ENCODE assay signal across 12 cellular contexts in the genomic region with DNA sequence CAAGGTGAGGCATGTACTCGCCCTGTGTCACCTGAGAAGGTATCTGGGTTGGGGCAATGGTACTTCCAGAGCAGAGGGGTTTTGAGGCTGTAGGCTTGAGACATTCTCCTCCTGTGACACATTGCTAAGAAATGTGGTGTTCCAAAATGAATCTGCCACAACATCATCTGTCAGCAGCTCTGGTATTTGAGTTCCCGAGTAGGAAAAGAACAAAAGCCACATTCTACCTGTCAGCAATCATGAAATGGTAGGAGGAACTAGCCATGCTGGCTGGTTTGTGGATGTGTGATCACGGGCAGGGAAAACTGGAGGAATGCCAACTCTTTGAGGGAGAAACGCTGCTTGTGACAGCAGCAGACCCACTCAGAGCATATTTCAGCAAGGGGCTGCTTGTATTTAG.
DNase-seq lines count a peak whose midpoint lies in the region; ATAC-seq and TF ChIP-seq lines count a peak whose summit lies in the region.
"Had no signal": no experiment of that assay in that cellular context is flagged by ENCODE, and none has a peak within 500 bp of the region (broad histone marks: within the 10 kb centered on the region; RNA-seq: fewer than 3 reads in every experiment).

No MANE protein-coding gene starts in this region.

- no peaks in the 10 kb centered on the region for H3K79me1 ChIP-seq in mesendoderm (ENCODE audit: low read length)

- H2AK5ac ChIP-seq in mesendoderm (ENCODE audit: low read length) = no peak overlapping the region

- H4K5ac ChIP-seq in mesendoderm (ENCODE audit: low read length) = no peak overlapping the region

- peaks cover 0 to 7% (median 0%) of the 10 kb centered on the region in 5 experiments for H3K9me3 Mint-ChIP-seq in brain
- no peaks in the 10 kb centered on the region for H3K9me3 Mint-ChIP-seq in natural killer cell treated with Interleukin-12 subunit alpha and Interleukin-12 subunit beta and Interleukin-15 and Interleukin-18, amount 100 ng/mL, for 72 hours

- H2BK5ac ChIP-seq in mesendoderm (ENCODE audit: low read length) = no peak overlapping the region

- no peaks in the 10 kb centered on the region for H3K79me2 ChIP-seq in mesendoderm (ENCODE audit: control insufficient read depth, insufficient read depth, low read length)

- no peak overlapping the region for H3K9ac ChIP-seq in mesendoderm (ENCODE audit: low read length)
- no peak overlapping the region for H3K9ac ChIP-seq in colonic mucosa (ENCODE audit: low read depth in 2 of 2, low read length in 2 of 2)
- H3K9ac ChIP-seq: neural progenitor cell had no signal

- ATAC-seq in natural killer cell treated with Interleukin-12 subunit alpha and Interleukin-12 subunit beta and Interleukin-15 and Interleukin-18, amount 100 ng/mL, for 72 hours = no peak
- ATAC-seq in heart left ventricle = no peak

- H3K18ac ChIP-seq in mesendoderm (ENCODE audit: low read length) = no peak overlapping the region

- no peaks in the 10 kb centered on the region for H3K27me3 Mint-ChIP-seq in brain
- no peaks in the 10 kb centered on the region for H3K27me3 Mint-ChIP-seq in natural killer cell treated with Interleukin-12 subunit alpha and Interleukin-12 subunit beta and Interleukin-15 and Interleukin-18, amount 100 ng/mL, for 72 hours
- H3K27me3 Mint-ChIP-seq: activated CD4-positive, alpha-beta T cell treated with anti-CD3 and anti-CD28 coated beads, Interleukin-2, amount 10 ng/mL, durations not matched to agents 7 days and 5 days had no signal

- peaks cover 61% of the 10 kb centered on the region for H3K4me1 Mint-ChIP-seq in brain
- peaks cover 19 to 24% of the 10 kb centered on the region in 2 donors for H3K4me1 Mint-ChIP-seq in natural killer cell treated with Interleukin-12 subunit alpha and Interleukin-12 subunit beta and Interleukin-15 and Interleukin-18, amount 100 ng/mL, for 72 hours (ENCODE audit: low read depth in 2 of 2)

- H3K27me3 ChIP-seq in mesendoderm (ENCODE audit: insufficient read depth, low read length, poor library complexity) (no peaks in the 10 kb centered on the region), heart left ventricle (no peaks in the 10 kb centered on the region), colonic mucosa (no peaks in the 10 kb centered on the region)
- H3K27me3 ChIP-seq: adrenal gland, neural progenitor cell had no signal

- H3K36me3 ChIP-seq in mesendoderm (ENCODE audit: control insufficient read depth, insufficient read depth, low read length) (no peaks in the 10 kb centered on the region), heart left ventricle (no peaks in the 10 kb centered on the region), colonic mucosa (no peaks in the 10 kb centered on the region)
- H3K36me3 ChIP-seq: adrenal gland, neural progenitor cell had no signal

- no peak overlapping the region for H2BK120ac ChIP-seq in mesendoderm (ENCODE audit: low read depth, low read length)

- H3K4me2 ChIP-seq in mesendoderm (ENCODE audit: low read length) = no peak overlapping the region
- H3K4me2 ChIP-seq: neural progenitor cell had no signal

- H3K4me1 ChIP-seq in mesendoderm (ENCODE audit: control insufficient read depth, low read depth, low read length) (no peaks in the 10 kb centered on the region), heart left ventricle (peaks cover 0 to 65% (median 25%) of the 10 kb centered on the region in 12 donors), colonic mucosa (no peaks in the 10 kb centered on the region)

- H3K4me3 Mint-ChIP-seq in brain = no peak overlapping the region
- no peak overlapping the region for H3K4me3 Mint-ChIP-seq in natural killer cell treated with Interleukin-12 subunit alpha and Interleukin-12 subunit beta and Interleukin-15 and Interleukin-18, amount 100 ng/mL, for 72 hours
- H3K4me3 Mint-ChIP-seq: activated CD4-positive, alpha-beta T cell treated with anti-CD3 and anti-CD28 coated beads, Interleukin-2, amount 10 ng/mL, durations not matched to agents 7 days and 5 days; neural progenitor cell had no signal

- H3K27ac Mint-ChIP-seq in brain = peak overlapping the region in 3 of 5 experiments; percentile 7 to 61 (median 34)
- no peak overlapping the region for H3K27ac Mint-ChIP-seq in natural killer cell treated with Interleukin-12 subunit alpha and Interleukin-12 subunit beta and Interleukin-15 and Interleukin-18, amount 100 ng/mL, for 72 hours
- H3K27ac Mint-ChIP-seq: neural progenitor cell had no signal

- no peak overlapping the region for H2BK15ac ChIP-seq in mesendoderm (replicated peaks; ENCODE audit: low read depth)

- H3K23ac ChIP-seq in mesendoderm (ENCODE audit: low read length) = no peak overlapping the region

- H3K4me3 ChIP-seq in mesendoderm (ENCODE audit: low read length) = no peak overlapping the region
- no peak overlapping the region for H3K4me3 ChIP-seq in heart left ventricle
- H3K4me3 ChIP-seq in colonic mucosa = no peak overlapping the region
- H3K4me3 ChIP-seq: adrenal gland, neural progenitor cell had no signal

- H3K4ac ChIP-seq in mesendoderm (ENCODE audit: low read depth, low read length) = no peak overlapping the region

- H3K27ac ChIP-seq in mesendoderm (ENCODE audit: low read depth, low read length) (no peak overlapping the region), heart left ventricle (no peak overlapping the region), colonic mucosa (no peak overlapping the region)
- H3K27ac ChIP-seq: adrenal gland, neural progenitor cell had no signal

- TF ChIP-seq POLR2A in heart left ventricle (IDR thresholded peaks at IDR 0.05) = no peak

- no peak overlapping the region for H4K8ac ChIP-seq in mesendoderm (ENCODE audit: low read depth, low read length)

- DNase-seq in DMS79 treated with DMSO at 0.1 percent for 48 hours (lab: John Stamatoyannopoulos, UW) (peak; percentile 90), NCI-H1092 treated with DMSO at 0.1 percent for 48 hours (lab: John Stamatoyannopoulos, UW) (peak; percentile 78), mesendoderm (peak; percentile 90), heart left ventricle (no peak), colonic mucosa (no peak), GF-D8 (lab: John Stamatoyannopoulos, UW) (no peak)
- DNase-seq in natural killer cell treated with Interleukin-12 subunit alpha and Interleukin-12 subunit beta and Interleukin-15 and Interleukin-18, amount 100 ng/mL, for 72 hours (ENCODE audit: low spot score) = no peak
- DNase-seq: activated CD4-positive, alpha-beta T cell treated with anti-CD3 and anti-CD28 coated beads, Interleukin-2, amount 10 ng/mL, durations not matched to agents 7 days and 5 days; DMS 273 treated with DMSO at 0.1 percent for 48 hours had no signal

- H3K9me3 ChIP-seq in heart left ventricle (peaks cover 0 to 5% (median 0%) of the 10 kb centered on the region in 12 donors), colonic mucosa (no peaks in the 10 kb centered on the region)
- H3K9me3 ChIP-seq: adrenal gland had no signal

- H3K56ac ChIP-seq in mesendoderm (ENCODE audit: low read length) = no peak overlapping the region

- no CpG with 5 or more reads among the region's 4 CpGs for WGBS in mesendoderm (ENCODE audit: extremely low coverage, insufficient coverage, low lambda C conversion rate)
- 47 to 66% (median 59%) methylated on average over 4 of the region's 4 CpGs for WGBS in heart left ventricle, 4 donors

- TF ChIP-seq CTCF in brain (conservative IDR thresholded peaks at IDR 0.05) (no peak), heart left ventricle (IDR thresholded peaks at IDR 0.05) (no peak), colonic mucosa (IDR thresholded peaks at IDR 0.05) (no peak)

- no peaks in the 10 kb centered on the region for H3K36me3 Mint-ChIP-seq in brain
- peaks cover 4% of the 10 kb centered on the region for H3K36me3 Mint-ChIP-seq in natural killer cell treated with Interleukin-12 subunit alpha and Interleukin-12 subunit beta and Interleukin-15 and Interleukin-18, amount 100 ng/mL, for 72 hours
- H3K36me3 Mint-ChIP-seq: neural progenitor cell had no signal

- intact Hi-C loops in heart left ventricle (cut with DNase I) (loop anchor here in 7 of 10 donors (5.0 to 10.0 kb wide), 8 partner anchors 54 to 732 kb away; a partner anchor contains a TSS), colonic mucosa (cut with DNase I) (loop anchor here (10.0 kb wide), 1 partner anchor 722 kb away; no protein-coding TSS in a partner anchor)

Comparison
In these comparisons a context has a peak if more than half of its experiments do, and no peak if none do; other contexts are left out.
1. DNase-seq: peak in DMS79 treated with DMSO at 0.1 percent for 48 hours (single experiment), NCI-H1092 treated with DMSO at 0.1 percent for 48 hours (single experiment) and mesendoderm (single experiment); none in natural killer cell treated with Interleukin-12 subunit alpha and Interleukin-12 subunit beta and Interleukin-15 and Interleukin-18, amount 100 ng/mL, for 72 hours (single experiment), heart left ventricle (0 of 5), colonic mucosa (single experiment) and GF-D8 (single experiment).
2. H3K27ac Mint-ChIP-seq: peak in brain (3 of 5); none in natural killer cell treated with Interleukin-12 subunit alpha and Interleukin-12 subunit beta and Interleukin-15 and Interleukin-18, amount 100 ng/mL, for 72 hours (0 of 2).